Comparison of ENCODE assay signal across 16 cellular contexts in the genomic region with DNA sequence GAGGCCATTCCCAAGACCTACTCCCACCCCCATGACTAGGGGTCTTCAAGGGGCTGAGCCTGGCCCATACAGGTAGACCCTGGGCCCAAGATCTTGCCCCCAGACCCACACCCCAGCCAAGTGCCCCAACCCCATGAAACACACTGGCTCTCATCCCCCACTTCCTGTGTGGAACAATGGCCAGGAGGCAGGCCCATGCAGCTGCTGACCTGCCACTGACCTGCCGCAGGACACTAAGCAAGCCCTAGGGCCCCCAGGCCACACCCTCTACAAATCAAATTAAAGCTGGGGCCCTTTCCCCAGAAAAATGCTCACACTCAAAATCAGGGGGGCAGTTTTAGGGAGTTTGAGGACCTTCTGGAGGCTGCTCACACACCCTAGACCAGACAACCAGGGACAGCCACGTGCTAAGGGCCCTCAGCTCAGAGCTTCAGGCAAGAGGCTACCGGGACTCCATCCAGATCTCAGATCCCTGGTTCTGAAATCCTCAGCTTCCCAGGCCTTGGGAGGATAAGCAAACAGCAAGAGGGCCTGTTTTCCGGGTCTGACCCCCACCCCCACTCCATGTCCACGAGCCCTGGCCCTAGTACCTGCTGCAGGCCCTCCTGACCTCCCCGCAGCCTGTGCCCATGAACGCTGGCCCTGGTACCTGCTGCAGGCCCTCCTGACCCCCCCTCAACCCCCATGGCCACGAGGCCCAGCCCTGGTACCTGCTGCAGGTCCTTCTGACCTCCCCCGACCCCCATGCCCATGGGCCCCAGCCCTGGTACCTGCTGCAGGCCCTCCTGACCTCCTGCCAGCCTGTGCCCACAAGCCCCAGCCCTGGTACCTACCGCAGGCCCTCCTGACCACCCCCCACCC. TPM values are rescaled to one million over a fixed set of nuclear protein-coding genes. Genes with fewer than 3 reads are reported as not detected.
DNase-seq lines count a peak whose midpoint lies in the region; ATAC-seq and TF ChIP-seq lines count a peak whose summit lies in the region.
"Had no signal": no experiment of that assay in that cellular context is flagged by ENCODE, and none has a peak within 500 bp of the region (broad histone marks: within the 10 kb centered on the region; RNA-seq: fewer than 3 reads in every experiment).

No MANE protein-coding gene starts in this region.

- DNase-seq in foreskin keratinocyte: no peak
- DNase-seq in thyroid gland: no peak
- DNase-seq in GM20000 (ENCODE audit: low spot score): no peak
- DNase-seq in T-helper 1 cell: no peak
- no peak for DNase-seq in mucosa of gallbladder (ENCODE audit: low spot score)
- DNase-seq: activated CD4-positive, alpha-beta memory T cell treated with anti-CD3 and anti-CD28 coated beads, Interleukin-2, amount 10 ng/mL, durations not matched to agents 7 days and 5 days; activated effector memory CD4-positive, alpha-beta T cell treated with Interleukin-2 at 50 U/mL for 16 hours; effector memory CD8-positive, alpha-beta T cell; kidney glomerular epithelial cell; NCI-H1694; NCI-H510A treated with DMSO at 0.1 percent for 48 hours; tibial artery had no signal

- H3K9me3 ChIP-seq in mucosa of stomach (ENCODE audit: control insufficient read depth, low read length) (no peaks in the 10 kb centered on the region), thyroid gland (no peaks in the 10 kb centered on the region)
- H3K9me3 ChIP-seq: BLaER1, tibial artery had no signal

- no peaks in the 10 kb centered on the region for H3K27me3 ChIP-seq in foreskin keratinocyte
- H3K27me3 ChIP-seq in mucosa of stomach (ENCODE audit: control insufficient read depth, insufficient read depth, low read length): no peaks in the 10 kb centered on the region
- H3K27me3 ChIP-seq in thyroid gland: no peaks in the 10 kb centered on the region

- H3K27ac ChIP-seq in foreskin keratinocyte (peak overlapping the region; percentile 64), thyroid gland (peak overlapping the region in 2 of 3 donors; percentile 17 to 43)
- H3K27ac ChIP-seq: BLaER1, tibial artery had no signal

- 63 to 76% methylated on average over 4 to 6 of the region's 10 CpGs for WGBS in thyroid gland, 2 donors

- no peak for TF ChIP-seq POLR2A in thyroid gland (IDR thresholded peaks at IDR 0.05)

- H3K4me3 ChIP-seq in mucosa of stomach (ENCODE audit: low read length): no peak overlapping the region
- H3K4me3 ChIP-seq in thyroid gland (replicated peaks in 1 of 3): no peak overlapping the region
- H3K4me3 ChIP-seq: BLaER1, tibial artery had no signal

- H3K4me1 ChIP-seq in foreskin keratinocyte (peaks cover 33% of the 10 kb centered on the region), mucosa of stomach (ENCODE audit: control insufficient read depth, insufficient read depth, low read length) (peaks cover 48% of the 10 kb centered on the region), thyroid gland (peaks cover 7 to 23% of the 10 kb centered on the region in 2 donors)

- peak overlapping the region; percentile 32 for H3K9ac ChIP-seq in mucosa of stomach (ENCODE audit: low read length)
- H3K9ac ChIP-seq: BLaER1 had no signal

- TF ChIP-seq CTCF in foreskin keratinocyte (conservative IDR thresholded peaks at IDR 0.05): no peak
- no peak for TF ChIP-seq CTCF in thyroid gland (IDR thresholded peaks at IDR 0.05)
- no peak for TF ChIP-seq CTCF in GM20000 (IDR thresholded peaks at IDR 0.05; ENCODE audit: extremely low read depth, missing control alignments)

- H3K36me3 ChIP-seq in mucosa of stomach (ENCODE audit: control insufficient read depth, insufficient read depth, low read length) (no peaks in the 10 kb centered on the region), thyroid gland (no peaks in the 10 kb centered on the region)
- H3K36me3 ChIP-seq: BLaER1 had no signal

- intact Hi-C loops in thyroid gland (cut with DNase I): no loop called here

- ATAC-seq in SK-N-SH treated with all-trans-retinoic acid at 6 μM for 48 hours: peak; percentile 18; the same call in 2 of the 3 replicates
- ATAC-seq in foreskin keratinocyte: no peak
- ATAC-seq in GM19463 (IDR thresholded peaks at IDR 0.05; ENCODE audit: unreplicated experiment): no peak
- ATAC-seq: effector memory CD8-positive, alpha-beta T cell had no signal

TF ChIP-seq in SK-N-SH treated with all-trans-retinoic acid at 6 μM for 48 hours, 23 proteins besides CTCF, POLR2A, EP300 and RAD21:
- TF ChIP-seq OSR1 (CRISPR knock-in tag; IDR thresholded peaks at IDR 0.05): no peak
- TF ChIP-seq, protein P1, sequence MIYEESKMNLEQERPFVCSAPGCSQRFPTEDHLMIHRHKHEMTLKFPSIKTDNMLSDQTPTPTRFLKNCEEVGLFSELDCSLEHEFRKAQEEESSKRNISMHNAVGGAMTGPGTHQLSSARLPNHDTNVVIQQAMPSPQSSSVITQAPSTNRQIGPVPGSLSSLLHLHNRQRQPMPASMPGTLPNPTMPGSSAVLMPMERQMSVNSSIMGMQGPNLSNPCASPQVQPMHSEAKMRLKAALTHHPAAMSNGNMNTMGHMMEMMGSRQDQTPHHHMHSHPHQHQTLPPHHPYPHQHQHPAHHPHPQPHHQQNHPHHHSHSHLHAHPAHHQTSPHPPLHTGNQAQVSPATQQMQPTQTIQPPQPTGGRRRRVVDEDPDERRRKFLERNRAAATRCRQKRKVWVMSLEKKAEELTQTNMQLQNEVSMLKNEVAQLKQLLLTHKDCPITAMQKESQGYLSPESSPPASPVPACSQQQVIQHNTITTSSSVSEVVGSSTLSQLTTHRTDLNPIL (CRISPR knock-in tag; IDR thresholded peaks at IDR 0.05; ENCODE audit: low read depth): no peak
- TF ChIP-seq, protein P2, sequence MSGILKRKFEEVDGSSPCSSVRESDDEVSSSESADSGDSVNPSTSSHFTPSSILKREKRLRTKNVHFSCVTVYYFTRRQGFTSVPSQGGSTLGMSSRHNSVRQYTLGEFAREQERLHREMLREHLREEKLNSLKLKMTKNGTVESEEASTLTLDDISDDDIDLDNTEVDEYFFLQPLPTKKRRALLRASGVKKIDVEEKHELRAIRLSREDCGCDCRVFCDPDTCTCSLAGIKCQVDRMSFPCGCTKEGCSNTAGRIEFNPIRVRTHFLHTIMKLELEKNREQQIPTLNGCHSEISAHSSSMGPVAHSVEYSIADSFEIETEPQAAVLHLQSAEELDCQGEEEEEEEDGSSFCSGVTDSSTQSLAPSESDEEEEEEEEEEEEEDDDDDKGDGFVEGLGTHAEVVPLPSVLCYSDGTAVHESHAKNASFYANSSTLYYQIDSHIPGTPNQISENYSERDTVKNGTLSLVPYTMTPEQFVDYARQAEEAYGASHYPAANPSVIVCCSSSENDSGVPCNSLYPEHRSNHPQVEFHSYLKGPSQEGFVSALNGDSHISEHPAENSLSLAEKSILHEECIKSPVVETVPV (CRISPR knock-in tag; IDR thresholded peaks at IDR 0.05): no peak
- TF ChIP-seq ZFP3 (CRISPR knock-in tag; IDR thresholded peaks at IDR 0.05): no peak
- no peak for TF ChIP-seq SNAI2 (CRISPR knock-in tag; IDR thresholded peaks at IDR 0.05)
- TF ChIP-seq, protein P3, sequence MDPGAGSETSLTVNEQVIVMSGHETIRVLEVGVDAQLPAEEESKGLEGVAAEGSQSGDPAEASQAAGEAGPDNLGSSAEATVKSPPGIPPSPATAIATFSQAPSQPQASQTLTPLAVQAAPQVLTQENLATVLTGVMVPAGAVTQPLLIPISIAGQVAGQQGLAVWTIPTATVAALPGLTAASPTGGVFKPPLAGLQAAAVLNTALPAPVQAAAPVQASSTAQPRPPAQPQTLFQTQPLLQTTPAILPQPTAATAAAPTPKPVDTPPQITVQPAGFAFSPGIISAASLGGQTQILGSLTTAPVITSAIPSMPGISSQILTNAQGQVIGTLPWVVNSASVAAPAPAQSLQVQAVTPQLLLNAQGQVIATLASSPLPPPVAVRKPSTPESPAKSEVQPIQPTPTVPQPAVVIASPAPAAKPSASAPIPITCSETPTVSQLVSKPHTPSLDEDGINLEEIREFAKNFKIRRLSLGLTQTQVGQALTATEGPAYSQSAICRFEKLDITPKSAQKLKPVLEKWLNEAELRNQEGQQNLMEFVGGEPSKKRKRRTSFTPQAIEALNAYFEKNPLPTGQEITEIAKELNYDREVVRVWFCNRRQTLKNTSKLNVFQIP (CRISPR knock-in tag; IDR thresholded peaks at IDR 0.05; ENCODE audit: borderline replicate concordance, low read depth): no peak
- TF ChIP-seq, protein P4, sequence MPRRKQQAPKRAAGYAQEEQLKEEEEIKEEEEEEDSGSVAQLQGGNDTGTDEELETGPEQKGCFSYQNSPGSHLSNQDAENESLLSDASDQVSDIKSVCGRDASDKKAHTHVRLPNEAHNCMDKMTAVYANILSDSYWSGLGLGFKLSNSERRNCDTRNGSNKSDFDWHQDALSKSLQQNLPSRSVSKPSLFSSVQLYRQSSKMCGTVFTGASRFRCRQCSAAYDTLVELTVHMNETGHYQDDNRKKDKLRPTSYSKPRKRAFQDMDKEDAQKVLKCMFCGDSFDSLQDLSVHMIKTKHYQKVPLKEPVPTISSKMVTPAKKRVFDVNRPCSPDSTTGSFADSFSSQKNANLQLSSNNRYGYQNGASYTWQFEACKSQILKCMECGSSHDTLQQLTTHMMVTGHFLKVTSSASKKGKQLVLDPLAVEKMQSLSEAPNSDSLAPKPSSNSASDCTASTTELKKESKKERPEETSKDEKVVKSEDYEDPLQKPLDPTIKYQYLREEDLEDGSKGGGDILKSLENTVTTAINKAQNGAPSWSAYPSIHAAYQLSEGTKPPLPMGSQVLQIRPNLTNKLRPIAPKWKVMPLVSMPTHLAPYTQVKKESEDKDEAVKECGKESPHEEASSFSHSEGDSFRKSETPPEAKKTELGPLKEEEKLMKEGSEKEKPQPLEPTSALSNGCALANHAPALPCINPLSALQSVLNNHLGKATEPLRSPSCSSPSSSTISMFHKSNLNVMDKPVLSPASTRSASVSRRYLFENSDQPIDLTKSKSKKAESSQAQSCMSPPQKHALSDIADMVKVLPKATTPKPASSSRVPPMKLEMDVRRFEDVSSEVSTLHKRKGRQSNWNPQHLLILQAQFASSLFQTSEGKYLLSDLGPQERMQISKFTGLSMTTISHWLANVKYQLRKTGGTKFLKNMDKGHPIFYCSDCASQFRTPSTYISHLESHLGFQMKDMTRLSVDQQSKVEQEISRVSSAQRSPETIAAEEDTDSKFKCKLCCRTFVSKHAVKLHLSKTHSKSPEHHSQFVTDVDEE (CRISPR knock-in tag; IDR thresholded peaks at IDR 0.05): no peak

RNA-seq across cellular contexts. Expression of a gene that starts 10.0 kb away (rescaled TPM):
- total RNA-seq in foreskin keratinocyte (116 and 130 TPM in 2 replicates), thyroid gland (10 to 100 TPM in 3 of 4 donors, 1 to 10 TPM in 1; 6.5 to 17.3 (median 11.0) TPM), mucosa of gallbladder (62.8 TPM)
- 112 and 115 TPM in 2 replicates for polyA plus RNA-seq in foreskin keratinocyte

RNA-seq across cellular contexts. Expression of a gene that starts 23.1 kb away (rescaled TPM):
- total RNA-seq in foreskin keratinocyte: 4.2 and 5.5 TPM in 2 replicates
- polyA plus RNA-seq in foreskin keratinocyte: 5.7 and 6.1 TPM in 2 replicates
- 10 to 100 TPM; 15.2 to 30.6 (median 19.2) TPM for total RNA-seq in thyroid gland
- 24.2 TPM for total RNA-seq in mucosa of gallbladder

RNA-seq across cellular contexts. Expression of a gene that starts 51.0 kb away (rescaled TPM):
- total RNA-seq in foreskin keratinocyte (48.7 and 56.7 TPM in 2 replicates), thyroid gland (10 to 100 TPM; 15.7 to 23.3 (median 18.3) TPM), mucosa of gallbladder (186 TPM)
- polyA plus RNA-seq in foreskin keratinocyte: 72.7 and 84.9 TPM in 2 replicates
